ENCODE assay signal across 19 cellular contexts in the genomic region with DNA sequence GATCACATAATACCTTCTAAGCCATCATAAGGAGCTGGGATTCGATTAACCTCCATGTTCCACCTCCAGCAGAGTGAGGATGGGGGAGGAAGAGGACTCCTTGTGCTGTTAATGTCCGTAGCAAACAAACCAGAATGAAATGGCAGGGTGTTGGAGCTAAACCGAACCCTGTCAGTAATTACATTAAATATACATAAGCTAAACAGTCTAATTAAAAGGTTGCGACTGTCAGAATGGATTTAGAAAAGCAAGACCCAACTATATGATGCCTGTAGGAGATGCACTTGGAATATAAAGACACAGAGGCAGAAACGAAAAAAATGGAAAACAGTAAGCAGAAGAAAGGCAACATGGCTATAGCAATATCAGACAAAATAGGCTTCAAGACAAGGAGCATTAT. TPM values are rescaled to one million over a fixed set of nuclear protein-coding genes. Genes with fewer than 3 reads are reported as not detected.
A peak's percentile ranks its signal among the peaks of the same experiment; 100 is the strongest.
DNase-seq lines count a peak whose midpoint lies in the region; ATAC-seq and TF ChIP-seq lines count a peak whose summit lies in the region.
"Had no signal": no experiment of that assay in that cellular context is flagged by ENCODE, and none has a peak within 500 bp of the region (broad histone marks: within the 10 kb centered on the region; RNA-seq: fewer than 3 reads in every experiment).

No MANE protein-coding gene starts in this region.

- TF ChIP-seq CTCF in neutrophil (IDR thresholded peaks at IDR 0.05), result no peak

- no peaks in the 10 kb centered on the region for H3K9me3 ChIP-seq in CD4-positive, alpha-beta memory T cell (ENCODE audit: control insufficient read depth in 1 of 2, low read length in 2 of 2)
- H3K9me3 ChIP-seq in neutrophil, result no peaks in the 10 kb centered on the region
- H3K9me3 ChIP-seq: A549 had no signal

- H3K27ac ChIP-seq in CD4-positive, alpha-beta memory T cell (ENCODE audit: low read depth, low read length), result peak overlapping the region; percentile 75
- H3K27ac ChIP-seq in neutrophil, result peak overlapping the region; percentile 50
- H3K27ac ChIP-seq: A549, C4-2B had no signal

- POLR2A ChIA-PET in CD4-positive, alpha-beta memory T cell (lab: Charles Lee; ENCODE audit: partially characterized antibody), result interaction anchor here (0.9 to 1.8 kb wide), 3 partner anchors 12 to 64 kb away, joined by 3 to 6 read pairs (median 3); no protein-coding TSS in a partner anchor

- H3K27ac Mint-ChIP-seq in activated T-cell treated with anti-CD3 and anti-CD28 coated beads, Interleukin-2, amount 50 U/mL, for 24 hours, result peak overlapping the region; percentile 20
- H3K27ac Mint-ChIP-seq in CD4-positive, alpha-beta memory T cell, result peak overlapping the region in 1 of 7 donors; percentile 97
- H3K27ac Mint-ChIP-seq in activated T-helper 1 cell treated with anti-CD3 and anti-CD28 coated beads, Interleukin-12 subunit alpha, Interleukin-12 subunit beta, Interleukin-2, Interleukin-4 antibody, amounts not matched to agents 30 ng/mL and 10 ng/mL and 1 ng/mL, durations not matched to agents 14 hours and 24 hours and 36 hours, result peak overlapping the region; percentile 9

- H3K9me3 Mint-ChIP-seq in activated T-cell treated with anti-CD3 and anti-CD28 coated beads, Interleukin-2, amount 50 U/mL, for 24 hours, result no peaks in the 10 kb centered on the region
- H3K9me3 Mint-ChIP-seq in CD4-positive, alpha-beta memory T cell, result no peaks in the 10 kb centered on the region
- no peaks in the 10 kb centered on the region for H3K9me3 Mint-ChIP-seq in activated T-helper 1 cell treated with anti-CD3 and anti-CD28 coated beads, Interleukin-12 subunit alpha, Interleukin-12 subunit beta, Interleukin-2, Interleukin-4 antibody, amounts not matched to agents 30 ng/mL and 10 ng/mL and 1 ng/mL, durations not matched to agents 14 hours and 24 hours and 36 hours

- H3K4me1 ChIP-seq in CD4-positive, alpha-beta memory T cell (ENCODE audit: insufficient read depth, low read length), result peaks cover 92% of the 10 kb centered on the region
- H3K4me1 ChIP-seq in neutrophil (ENCODE audit: control insufficient read depth in 1 of 2, insufficient read depth in 1 of 2, low read depth in 1 of 2, low read length in 1 of 2), result peaks cover 78 to 94% of the 10 kb centered on the region in 2 experiments
- H3K4me1 ChIP-seq: A549 had no signal

- H3K4me3 Mint-ChIP-seq in activated T-cell treated with anti-CD3 and anti-CD28 coated beads, Interleukin-2, amount 50 U/mL, for 24 hours, result no peak overlapping the region
- peak overlapping the region in 6 of 8 donors; percentile 7 to 99 (median 46) for H3K4me3 Mint-ChIP-seq in CD4-positive, alpha-beta memory T cell
- no peak overlapping the region for H3K4me3 Mint-ChIP-seq in activated T-helper 1 cell treated with anti-CD3 and anti-CD28 coated beads, Interleukin-12 subunit alpha, Interleukin-12 subunit beta, Interleukin-2, Interleukin-4 antibody, amounts not matched to agents 30 ng/mL and 10 ng/mL and 1 ng/mL, durations not matched to agents 14 hours and 24 hours and 36 hours

- peaks cover 20% of the 10 kb centered on the region for H3K36me3 Mint-ChIP-seq in activated T-cell treated with anti-CD3 and anti-CD28 coated beads, Interleukin-2, amount 50 U/mL, for 24 hours (ENCODE audit: low read depth)
- peaks cover 0 to 20% of the 10 kb centered on the region in 2 donors for H3K36me3 Mint-ChIP-seq in CD4-positive, alpha-beta memory T cell
- peaks cover 37% of the 10 kb centered on the region for H3K36me3 Mint-ChIP-seq in activated T-helper 1 cell treated with anti-CD3 and anti-CD28 coated beads, Interleukin-12 subunit alpha, Interleukin-12 subunit beta, Interleukin-2, Interleukin-4 antibody, amounts not matched to agents 30 ng/mL and 10 ng/mL and 1 ng/mL, durations not matched to agents 14 hours and 24 hours and 36 hours (ENCODE audit: low read depth)

- CTCF ChIA-PET in CD4-positive, alpha-beta memory T cell (lab: Charles Lee; ENCODE audit: partially characterized antibody), result interaction anchor here (0.7 to 1.3 kb wide), 2 partner anchors 12 to 42 kb away, joined by 3 read pairs; no protein-coding TSS in a partner anchor

- H3K4me1 Mint-ChIP-seq in activated T-cell treated with anti-CD3 and anti-CD28 coated beads, Interleukin-2, amount 50 U/mL, for 24 hours (ENCODE audit: low read depth), result peaks cover 52% of the 10 kb centered on the region
- H3K4me1 Mint-ChIP-seq in CD4-positive, alpha-beta memory T cell, result peaks cover 7 to 52% (median 26%) of the 10 kb centered on the region in 4 donors
- H3K4me1 Mint-ChIP-seq in activated T-helper 1 cell treated with anti-CD3 and anti-CD28 coated beads, Interleukin-12 subunit alpha, Interleukin-12 subunit beta, Interleukin-2, Interleukin-4 antibody, amounts not matched to agents 30 ng/mL and 10 ng/mL and 1 ng/mL, durations not matched to agents 14 hours and 24 hours and 36 hours (ENCODE audit: low read depth), result peaks cover 49% of the 10 kb centered on the region

- peaks cover 4% of the 10 kb centered on the region for H3K36me3 ChIP-seq in CD4-positive, alpha-beta memory T cell (ENCODE audit: insufficient read depth, low read length)
- H3K36me3 ChIP-seq in neutrophil, result peaks cover 74% of the 10 kb centered on the region

- H3K27me3 Mint-ChIP-seq in activated T-cell treated with anti-CD3 and anti-CD28 coated beads, Interleukin-2, amount 50 U/mL, for 24 hours, result no peaks in the 10 kb centered on the region
- no peaks in the 10 kb centered on the region for H3K27me3 Mint-ChIP-seq in CD4-positive, alpha-beta memory T cell
- H3K27me3 Mint-ChIP-seq in activated T-helper 1 cell treated with anti-CD3 and anti-CD28 coated beads, Interleukin-12 subunit alpha, Interleukin-12 subunit beta, Interleukin-2, Interleukin-4 antibody, amounts not matched to agents 30 ng/mL and 10 ng/mL and 1 ng/mL, durations not matched to agents 14 hours and 24 hours and 36 hours (ENCODE audit: insufficient read depth), result no peaks in the 10 kb centered on the region

- H3K27me3 ChIP-seq in CD4-positive, alpha-beta memory T cell (ENCODE audit: insufficient read depth, low read length), result no peaks in the 10 kb centered on the region
- H3K27me3 ChIP-seq in neutrophil, result no peaks in the 10 kb centered on the region

- intact Hi-C loops in CD4-positive, alpha-beta memory T cell (cut with micrococcal nuclease), result no loop called here
- intact Hi-C loops in activated T-helper 1 cell treated with anti-CD3 and anti-CD28 coated beads, Interleukin-12 subunit alpha, Interleukin-12 subunit beta, Interleukin-2, Interleukin-4 antibody, amounts not matched to agents 30 ng/mL and 10 ng/mL and 1 ng/mL, durations not matched to agents 14 hours and 24 hours and 36 hours (cut with micrococcal nuclease), result no loop called here

- no peak for DNase-seq in activated T-cell treated with anti-CD3 and anti-CD28 coated beads, Interleukin-2, amount 50 U/mL, for 24 hours
- no peak for DNase-seq in activated T-cell treated with anti-CD3 and anti-CD28 coated beads, Interleukin-2, amount 50 U/mL, for 48 hours
- no peak for DNase-seq in CD4-positive, alpha-beta memory T cell
- no peak for DNase-seq in activated T-helper 1 cell treated with anti-CD3 and anti-CD28 coated beads, Interleukin-12 subunit alpha, Interleukin-12 subunit beta, Interleukin-2, Interleukin-4 antibody, amounts not matched to agents 30 ng/mL and 10 ng/mL and 1 ng/mL, durations not matched to agents 14 hours and 24 hours and 36 hours (ENCODE audit: low spot score)
- no peak for DNase-seq in stimulated activated CD4-positive, alpha-beta T cell treated with anti-CD3 and anti-CD28 coated beads, Interleukin-2, amount 100 ng/mL, for 48 hours
- DNase-seq: Calu3, DMS53, H7, NCI-H1048, NCI-H1436 treated with DMSO at 0.1 percent for 48 hours, NCI-H2029 treated with DMSO at 0.1 percent for 48 hours, NCI-H774 had no signal

- no peak for ATAC-seq in GM21737 (IDR thresholded peaks at IDR 0.05; ENCODE audit: unreplicated experiment)
- ATAC-seq: A549, HepG2, Panc1 had no signal

- H3K4me3 ChIP-seq in CD4-positive, alpha-beta memory T cell (ENCODE audit: low read length in 2 of 2), result no peak overlapping the region
- no peak overlapping the region for H3K4me3 ChIP-seq in neutrophil (ENCODE audit: low read depth in 1 of 2, low read length in 1 of 2)
- H3K4me3 ChIP-seq: A549 had no signal

RNA-seq across cellular contexts. Expression of a gene that starts 13.2 kb away (rescaled TPM):
- total RNA-seq in CD4-positive, alpha-beta memory T cell, result 100 to 1,000 TPM; 164 to 165 TPM
- 10 to 100 TPM; 10.6 to 79.6 TPM for polyA plus RNA-seq in CD4-positive, alpha-beta memory T cell
- 68.2 and 69.4 TPM in 2 replicates for total RNA-seq in activated T-helper 1 cell treated with anti-CD3 and anti-CD28 coated beads, Interleukin-12 subunit alpha, Interleukin-12 subunit beta, Interleukin-2, Interleukin-4 antibody, amounts not matched to agents 30 ng/mL and 10 ng/mL and 1 ng/mL, durations not matched to agents 14 hours and 24 hours and 36 hours
- total RNA-seq: MCF 10A had no signal

Comparison
In these comparisons a context has a peak if more than half of its experiments do, and no peak if none do; other contexts are left out.
1. H3K4me3 Mint-ChIP-seq: peak in CD4-positive, alpha-beta memory T cell (6 of 8); none in activated T-cell treated with anti-CD3 and anti-CD28 coated beads, Interleukin-2, amount 50 U/mL, for 24 hours (single experiment) and activated T-helper 1 cell treated with anti-CD3 and anti-CD28 coated beads, Interleukin-12 subunit alpha, Interleukin-12 subunit beta, Interleukin-2, Interleukin-4 antibody, amounts not matched to agents 30 ng/mL and 10 ng/mL and 1 ng/mL, durations not matched to agents 14 hours and 24 hours and 36 hours (single experiment).